9 cellular contexts compared by ENCODE assay signal in genomic region chr3:127817331-127817821, GRCh38. TPM values are rescaled to one million over a fixed set of nuclear protein-coding genes. Genes with fewer than 3 reads are reported as not detected.
A peak's percentile ranks its signal among the peaks of the same experiment; 100 is the strongest.
DNase-seq lines count a peak whose midpoint lies in the region; TF ChIP-seq lines count a peak whose summit lies in the region.
"Had no signal": no experiment of that assay in that cellular context is flagged by ENCODE, and none has a peak within 500 bp of the region (broad histone marks: within the 10 kb centered on the region; RNA-seq: fewer than 3 reads in every experiment).

No MANE protein-coding gene starts in this region.

- no peak for TF ChIP-seq CTCF in fibroblast of villous mesenchyme (IDR thresholded peaks at IDR 0.05; ENCODE audit: insufficient read depth, low read depth, low read length)

- H3K4me3 ChIP-seq in fibroblast of villous mesenchyme (ENCODE audit: low read depth, low read length): no peak overlapping the region

- peak; percentile 65 for DNase-seq in GM03348 (ENCODE audit: low spot score)
- DNase-seq in RKO (ENCODE audit: low spot score): peak; percentile 65
- peak; percentile 79 for DNase-seq in fibroblast of villous mesenchyme (ENCODE audit: low read depth)
- peak; percentile 97 for DNase-seq in renal cortical epithelial cell (ENCODE audit: low read depth)
- no peak for DNase-seq in stimulated activated CD4-positive, alpha-beta T cell treated with anti-CD3 and anti-CD28 coated beads, Interleukin-1b, Interleukin-23, amount 100 ng/mL, for 48 hours
- DNase-seq in SHP77 treated with DMSO at 0.1 percent for 48 hours (lab: John Stamatoyannopoulos, UW): no peak
- DNase-seq in ecto neural progenitor cell (ENCODE audit: low spot score): no peak
- no peak for DNase-seq in mesenteric fat pad (ENCODE audit: low spot score)
- DNase-seq: T-helper 1 cell had no signal

RNA-seq across cellular contexts. Expression of gene MGLL, which starts 4.9 kb away (rescaled TPM):
- 82.1 and 141 TPM in 2 replicates for total RNA-seq in fibroblast of villous mesenchyme
- 106 and 155 TPM in 2 replicates for total RNA-seq in renal cortical epithelial cell
- total RNA-seq in mesenteric fat pad: 301 TPM

Comparison
In these comparisons a context has a peak if more than half of its experiments do, and no peak if none do; other contexts are left out.
1. DNase-seq: peak in GM03348 (single experiment), RKO (single experiment), fibroblast of villous mesenchyme (single experiment) and renal cortical epithelial cell (single experiment); none in stimulated activated CD4-positive, alpha-beta T cell treated with anti-CD3 and anti-CD28 coated beads, Interleukin-1b, Interleukin-23, amount 100 ng/mL, for 48 hours (single experiment), SHP77 treated with DMSO at 0.1 percent for 48 hours (single experiment), ecto neural progenitor cell (single experiment) and mesenteric fat pad (single experiment).